23 cellular contexts compared by ENCODE assay signal in genomic region chr22:45340323-45340722, GRCh38. TPM values are rescaled to one million over a fixed set of nuclear protein-coding genes. Genes with fewer than 3 reads are reported as not detected.
DNase-seq lines count a peak whose midpoint lies in the region; ATAC-seq lines count a peak whose summit lies in the region.
"Had no signal": no experiment of that assay in that cellular context is flagged by ENCODE, and none has a peak within 500 bp of the region (broad histone marks: within the 10 kb centered on the region; RNA-seq: fewer than 3 reads in every experiment).

No MANE protein-coding gene starts in this region.

- H3K4me1 Mint-ChIP-seq in activated naive CD8-positive, alpha-beta T cell (ENCODE audit: low read depth), result peaks cover 50% of the 10 kb centered on the region
- peaks cover 46% of the 10 kb centered on the region for H3K4me1 Mint-ChIP-seq in activated naive CD8-positive, alpha-beta T cell treated with anti-CD3 and anti-CD28 coated beads, Interleukin-2, amount 50 U/mL, for 24 hours
- peaks cover 45% of the 10 kb centered on the region for H3K4me1 Mint-ChIP-seq in activated naive CD8-positive, alpha-beta T cell treated with anti-CD3 and anti-CD28 coated beads for 36 hours
- no peaks in the 10 kb centered on the region for H3K4me1 Mint-ChIP-seq in stimulated activated effector memory CD8-positive, alpha-beta T cell treated with anti-CD3 and anti-CD28 coated beads, Interleukin-12 subunit alpha, Interleukin-12 subunit beta, amount 100 ng/mL, for 72 hours

- DNase-seq in activated naive CD8-positive, alpha-beta T cell treated with anti-CD3 and anti-CD28 coated beads, Interleukin-2, amount 50 U/mL, for 24 hours, result no peak
- peak; percentile 32 for DNase-seq in MV-4-11 (lab: John Stamatoyannopoulos, UW)
- DNase-seq in activated naive CD8-positive, alpha-beta T cell treated with anti-CD3 and anti-CD28 coated beads for 36 hours, result no peak
- DNase-seq in stimulated activated effector memory CD8-positive, alpha-beta T cell treated with anti-CD3 and anti-CD28 coated beads, Interleukin-12 subunit alpha, Interleukin-12 subunit beta, amount 100 ng/mL, for 72 hours (ENCODE audit: low spot score in 2 of 2), result no peak
- no peak for DNase-seq in inferior parietal cortex (ENCODE audit: extremely low spot score)
- no peak for DNase-seq in germinal center (ENCODE audit: low spot score)
- DNase-seq: Calu3; CD8-positive, alpha-beta memory T cell; DMS153; GOT3; NCI-H1105; NCI-H146; NCI-H2029; NCI-H2227 treated with DMSO at 0.1 percent for 48 hours; NCI-H510A; NCI-H748 treated with DMSO at 0.1 percent for 48 hours; PC-9; RPMI8226; SHP77 had no signal

- no peaks in the 10 kb centered on the region for H3K9me3 Mint-ChIP-seq in activated naive CD8-positive, alpha-beta T cell (ENCODE audit: low read depth)
- no peaks in the 10 kb centered on the region for H3K9me3 Mint-ChIP-seq in activated naive CD8-positive, alpha-beta T cell treated with anti-CD3 and anti-CD28 coated beads, Interleukin-2, amount 50 U/mL, for 24 hours
- no peaks in the 10 kb centered on the region for H3K9me3 Mint-ChIP-seq in activated naive CD8-positive, alpha-beta T cell treated with anti-CD3 and anti-CD28 coated beads for 36 hours
- no peaks in the 10 kb centered on the region for H3K9me3 Mint-ChIP-seq in stimulated activated effector memory CD8-positive, alpha-beta T cell treated with anti-CD3 and anti-CD28 coated beads, Interleukin-12 subunit alpha, Interleukin-12 subunit beta, amount 100 ng/mL, for 72 hours
- H3K9me3 Mint-ChIP-seq: CD8-positive, alpha-beta memory T cell had no signal

- no peak for ATAC-seq in activated naive CD8-positive, alpha-beta T cell treated with anti-CD3 and anti-CD28 coated beads, Interleukin-2, amount 50 U/mL, for 24 hours
- ATAC-seq in stimulated activated effector memory CD8-positive, alpha-beta T cell treated with anti-CD3 and anti-CD28 coated beads, Interleukin-12 subunit alpha, Interleukin-12 subunit beta, amount 100 ng/mL, for 72 hours, result no peak
- ATAC-seq: HCT116 had no signal

- no peaks in the 10 kb centered on the region for H3K27me3 Mint-ChIP-seq in activated naive CD8-positive, alpha-beta T cell
- H3K27me3 Mint-ChIP-seq in activated naive CD8-positive, alpha-beta T cell treated with anti-CD3 and anti-CD28 coated beads, Interleukin-2, amount 50 U/mL, for 24 hours, result no peaks in the 10 kb centered on the region
- no peaks in the 10 kb centered on the region for H3K27me3 Mint-ChIP-seq in activated naive CD8-positive, alpha-beta T cell treated with anti-CD3 and anti-CD28 coated beads for 36 hours
- H3K27me3 Mint-ChIP-seq: CD8-positive, alpha-beta memory T cell had no signal

- H3K27ac Mint-ChIP-seq in activated naive CD8-positive, alpha-beta T cell, result peak overlapping the region; percentile 70
- no peak overlapping the region for H3K27ac Mint-ChIP-seq in activated naive CD8-positive, alpha-beta T cell treated with anti-CD3 and anti-CD28 coated beads, Interleukin-2, amount 50 U/mL, for 24 hours
- peak overlapping the region; percentile 25 for H3K27ac Mint-ChIP-seq in activated naive CD8-positive, alpha-beta T cell treated with anti-CD3 and anti-CD28 coated beads for 36 hours
- peak overlapping the region; percentile 26 for H3K27ac Mint-ChIP-seq in stimulated activated effector memory CD8-positive, alpha-beta T cell treated with anti-CD3 and anti-CD28 coated beads, Interleukin-12 subunit alpha, Interleukin-12 subunit beta, amount 100 ng/mL, for 72 hours

- peaks cover 7% of the 10 kb centered on the region for H3K36me3 Mint-ChIP-seq in activated naive CD8-positive, alpha-beta T cell
- H3K36me3 Mint-ChIP-seq in activated naive CD8-positive, alpha-beta T cell treated with anti-CD3 and anti-CD28 coated beads, Interleukin-2, amount 50 U/mL, for 24 hours (ENCODE audit: low read depth), result peaks cover 39% of the 10 kb centered on the region
- peaks cover 40% of the 10 kb centered on the region for H3K36me3 Mint-ChIP-seq in activated naive CD8-positive, alpha-beta T cell treated with anti-CD3 and anti-CD28 coated beads for 36 hours
- H3K36me3 Mint-ChIP-seq in stimulated activated effector memory CD8-positive, alpha-beta T cell treated with anti-CD3 and anti-CD28 coated beads, Interleukin-12 subunit alpha, Interleukin-12 subunit beta, amount 100 ng/mL, for 72 hours, result peaks cover 83% of the 10 kb centered on the region

- H3K4me3 Mint-ChIP-seq in activated naive CD8-positive, alpha-beta T cell, result no peak overlapping the region
- H3K4me3 Mint-ChIP-seq in activated naive CD8-positive, alpha-beta T cell treated with anti-CD3 and anti-CD28 coated beads, Interleukin-2, amount 50 U/mL, for 24 hours, result no peak overlapping the region
- no peak overlapping the region for H3K4me3 Mint-ChIP-seq in activated naive CD8-positive, alpha-beta T cell treated with anti-CD3 and anti-CD28 coated beads for 36 hours
- no peak overlapping the region for H3K4me3 Mint-ChIP-seq in stimulated activated effector memory CD8-positive, alpha-beta T cell treated with anti-CD3 and anti-CD28 coated beads, Interleukin-12 subunit alpha, Interleukin-12 subunit beta, amount 100 ng/mL, for 72 hours
- H3K4me3 Mint-ChIP-seq: CD8-positive, alpha-beta memory T cell had no signal

RNA-seq across cellular contexts. Expression of gene FAM118A, which starts 30.6 kb away (rescaled TPM):
- 10 to 100 TPM; 25.4 to 26.4 TPM for total RNA-seq in activated naive CD8-positive, alpha-beta T cell treated with anti-CD3 and anti-CD28 coated beads for 36 hours

RNA-seq across cellular contexts. Expression of gene UPK3A, which starts 55.6 kb away (rescaled TPM):
- total RNA-seq in activated naive CD8-positive, alpha-beta T cell treated with anti-CD3 and anti-CD28 coated beads for 36 hours, result not detected
- total RNA-seq: Calu3; CD8-positive, alpha-beta memory T cell; G401; HT1080 had no signal
